ENCODE assay signal across 1 cellular context in genomic region chr19:41577144-41577830, GRCh38.
TF ChIP-seq lines count a peak whose summit lies in the region.

No MANE protein-coding gene starts in this region.

TF ChIP-seq in HepG2, 621 proteins besides CTCF, POLR2A, EP300 and RAD21:
- 0 out of 2 replicates have a peak, but pooled peaks have one; percentile 22 for TF ChIP-seq ATF3 (CRISPR knock-in tag; IDR thresholded peaks at IDR 0.05)
- TF ChIP-seq ZNF562 (CRISPR knock-in tag; IDR thresholded peaks at IDR 0.05; ENCODE audit: borderline replicate concordance), result no peak
- no peak for TF ChIP-seq HOXA7 (CRISPR knock-in tag; IDR thresholded peaks at IDR 0.05)
- TF ChIP-seq TCF7 (IDR thresholded peaks at IDR 0.05; ENCODE audit: low read depth), result peak; percentile 17; the same call in 1 of the 2 replicates
- TF ChIP-seq ZNF781 (CRISPR knock-in tag; IDR thresholded peaks at IDR 0.05; ENCODE audit: borderline replicate concordance, not compliant biosample characterization), result no peak
- TF ChIP-seq EEA1 (CRISPR knock-in tag; IDR thresholded peaks at IDR 0.05; ENCODE audit: borderline replicate concordance), result no peak
- peak in 1 of 2 experiments; percentile 72; a peak in 2 of 4 replicates for TF ChIP-seq ATF4 (CRISPR knock-in tag; IDR thresholded peaks at IDR 0.05)
- no peak for TF ChIP-seq RAD51 (IDR thresholded peaks at IDR 0.05; ENCODE audit: borderline replicate concordance)
- TF ChIP-seq FLYWCH1 (CRISPR knock-in tag; IDR thresholded peaks at IDR 0.05), result no peak
- TF ChIP-seq ZFP1 (CRISPR knock-in tag; IDR thresholded peaks at IDR 0.05), result no peak
- TF ChIP-seq CEBPB (IDR thresholded peaks at IDR 0.05; ENCODE audit: borderline replicate concordance, low read depth, low read length), result peak; percentile 58; the same call in 1 of the 2 replicates
